Comparison of ENCODE assay signal across 13 cellular contexts in the genomic region with DNA sequence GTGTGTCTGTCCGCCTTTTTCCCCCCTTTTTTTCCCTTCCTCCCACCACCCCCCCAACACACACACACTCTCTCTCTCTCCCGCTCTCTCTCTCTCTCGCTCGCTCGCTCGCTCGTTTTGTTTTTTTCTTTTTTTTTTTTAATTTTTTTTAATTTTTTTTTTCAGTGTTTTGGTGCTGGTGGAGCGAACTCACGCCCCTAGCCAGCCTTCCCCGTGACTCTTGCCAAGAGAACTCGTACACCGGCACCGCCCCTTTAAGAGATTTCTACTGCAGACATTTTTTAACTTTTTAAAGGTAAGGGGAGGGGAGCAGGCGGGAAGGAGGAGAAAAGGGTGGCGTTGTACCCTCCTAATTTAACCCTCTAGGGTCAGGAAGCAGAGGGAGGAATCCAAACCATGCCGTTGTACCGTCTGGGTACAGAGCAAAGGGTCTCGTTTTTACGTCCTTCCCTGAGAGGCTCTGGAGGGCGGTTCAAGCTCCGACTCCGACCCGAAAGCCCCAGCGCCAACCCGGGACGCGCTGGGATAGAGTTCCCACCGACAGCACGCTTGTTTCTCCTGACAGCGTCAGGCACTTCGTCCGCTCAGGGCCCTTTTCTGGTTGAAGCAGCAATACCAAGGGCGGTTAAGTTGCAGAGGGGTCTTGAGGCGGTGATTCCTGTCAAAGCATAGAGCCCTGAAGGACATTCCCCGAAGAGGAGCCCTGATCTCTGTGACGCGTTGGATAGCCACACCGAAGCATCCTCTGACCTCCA. TPM values are rescaled to one million over a fixed set of nuclear protein-coding genes. Genes with fewer than 3 reads are reported as not detected.
DNase-seq lines count a peak whose midpoint lies in the region; ATAC-seq and TF ChIP-seq lines count a peak whose summit lies in the region.
"Had no signal": no experiment of that assay in that cellular context is flagged by ENCODE, and none has a peak within 500 bp of the region (broad histone marks: within the 10 kb centered on the region; RNA-seq: fewer than 3 reads in every experiment).

No MANE protein-coding gene starts in this region.

- H3K4me3 ChIP-seq in HUES64 (ENCODE audit: low read length) (peak overlapping the region; percentile 63), colonic mucosa (no peak overlapping the region), subcutaneous abdominal adipose tissue (ENCODE audit: low read depth in 1 of 5, low read length in 5 of 5) (peak overlapping the region; percentile 70 to 84 (median 79))
- H3K4me3 ChIP-seq: GM12878 had no signal

- TF ChIP-seq CTCF in colonic mucosa (IDR thresholded peaks at IDR 0.05), result no peak

- H3K9me3 ChIP-seq in HUES64 (ENCODE audit: insufficient read depth, low read depth, low read length), result no peaks in the 10 kb centered on the region
- no peaks in the 10 kb centered on the region for H3K9me3 ChIP-seq in colonic mucosa
- H3K9me3 ChIP-seq in subcutaneous abdominal adipose tissue (ENCODE audit: control insufficient read depth in 5 of 5, low read length in 5 of 5), result no peaks in the 10 kb centered on the region

- H3K36me3 ChIP-seq in HUES64 (ENCODE audit: insufficient read depth, low read length), result no peaks in the 10 kb centered on the region
- H3K36me3 ChIP-seq in colonic mucosa, result no peaks in the 10 kb centered on the region
- no peaks in the 10 kb centered on the region for H3K36me3 ChIP-seq in subcutaneous abdominal adipose tissue (ENCODE audit: control insufficient read depth in 5 of 5, insufficient read depth in 5 of 5, low read length in 5 of 5)
- H3K36me3 ChIP-seq: spleen had no signal

- ATAC-seq in HG03095 (IDR thresholded peaks at IDR 0.05; ENCODE audit: unreplicated experiment), result no peak
- ATAC-seq: GM12878 had no signal

- under 1% methylated on average over 30 of the region's 38 CpGs for WGBS in HUES64

- intact Hi-C loops in colonic mucosa (cut with DNase I), result no loop called here

- peaks cover 24% of the 10 kb centered on the region for H3K4me1 ChIP-seq in HUES64 (ENCODE audit: insufficient read depth, low read length)
- no peaks in the 10 kb centered on the region for H3K4me1 ChIP-seq in colonic mucosa
- H3K4me1 ChIP-seq in subcutaneous abdominal adipose tissue (ENCODE audit: control insufficient read depth in 5 of 5, insufficient read depth in 5 of 5, low read length in 5 of 5), result peaks cover 7 to 54% (median 48%) of the 10 kb centered on the region in 5 donors

- no peak overlapping the region for H3K27ac ChIP-seq in HUES64 (ENCODE audit: low read depth, low read length)
- no peak overlapping the region for H3K27ac ChIP-seq in colonic mucosa
- H3K27ac ChIP-seq in subcutaneous abdominal adipose tissue (ENCODE audit: low read depth, low read length), result no peak overlapping the region
- H3K27ac ChIP-seq: spleen had no signal

- no peak overlapping the region for H3K9ac ChIP-seq in HUES64 (ENCODE audit: low read depth, low read length)
- H3K9ac ChIP-seq in colonic mucosa (ENCODE audit: low read depth in 2 of 2, low read length in 2 of 2), result no peak overlapping the region
- H3K9ac ChIP-seq in subcutaneous abdominal adipose tissue (ENCODE audit: low read length in 5 of 5), result peak overlapping the region in 2 of 5 donors; percentile 53 to 57

- H3K27me3 ChIP-seq in HUES64 (ENCODE audit: insufficient read depth, low read length), result peaks cover 83% of the 10 kb centered on the region
- H3K27me3 ChIP-seq in colonic mucosa, result peaks cover 57% of the 10 kb centered on the region
- H3K27me3 ChIP-seq in subcutaneous abdominal adipose tissue (ENCODE audit: control insufficient read depth in 5 of 5, insufficient read depth in 4 of 5, low read length in 5 of 5), result peaks cover 7 to 53% (median 21%) of the 10 kb centered on the region in 5 donors

- DNase-seq in colonic mucosa (peak; percentile 18), islet precursor cell (peak; percentile 66), NCI-H2081 treated with DMSO at 0.1 percent for 48 hours (lab: John Stamatoyannopoulos, UW) (no peak), NCI-H2081 (lab: John Stamatoyannopoulos, UW) (no peak)
- no peak for DNase-seq in activated CD4-positive, alpha-beta T cell treated with anti-CD3 and anti-CD28 coated beads, Interleukin-2, amount 50 U/mL, for 48 hours
- DNase-seq: activated CD4-positive, alpha-beta T cell treated with anti-CD3 and anti-CD28 coated beads for 1 hour; NCI-H446; spleen; stimulated activated CD8-positive, alpha-beta memory T cell treated with anti-CD3 and anti-CD28 coated beads, Interleukin-4, amount 100 ng/mL, for 48 hours had no signal

RNA-seq across cellular contexts. Expression of a gene that starts 0.4 kb away (rescaled TPM):
- 0.25 TPM for polyA plus RNA-seq in HUES64 (2013, experiment 1 of 2)
- 0.25 TPM for polyA plus RNA-seq in HUES64 (2013, experiment 2 of 2)
- total RNA-seq in colonic mucosa, result 1 to 10 TPM; 1.0 to 1.8 TPM
- total RNA-seq: GM12878 had no signal

Comparison
In these comparisons a context has a peak if more than half of its experiments do, and no peak if none do; other contexts are left out.
1. DNase-seq: peak in colonic mucosa (single experiment) and islet precursor cell (single experiment); none in NCI-H2081 treated with DMSO at 0.1 percent for 48 hours (single experiment), NCI-H2081 (0 of 2) and activated CD4-positive, alpha-beta T cell treated with anti-CD3 and anti-CD28 coated beads, Interleukin-2, amount 50 U/mL, for 48 hours (0 of 2).